In genomic region chr11:112173152-112173551, GRCh38 we compare ENCODE assay signal across 2 cellular contexts.
TF ChIP-seq lines count a peak whose summit lies in the region.

No MANE protein-coding gene starts in this region.

TF ChIP-seq in A549, 52 proteins besides CTCF, POLR2A, EP300 and RAD21:
- TF ChIP-seq CEBPB (IDR thresholded peaks at IDR 0.05): peak in 1 of 2 experiments; percentile 42; a peak in 1 of 4 replicates
- TF ChIP-seq GATA3 (IDR thresholded peaks at IDR 0.05; ENCODE audit: borderline replicate concordance): no peak

TF ChIP-seq in K562, 482 proteins besides CTCF, POLR2A, EP300 and RAD21:
- TF ChIP-seq KLF13 (tag; IDR thresholded peaks at IDR 0.05; ENCODE audit: borderline replicate concordance, low read depth) (no peak), TRIM24 (IDR thresholded peaks at IDR 0.05) (no peak), ZBTB7A (IDR thresholded peaks at IDR 0.05; ENCODE audit: borderline replicate concordance, control insufficient read depth, low read depth, low read length) (no peak), PKNOX1 (IDR thresholded peaks at IDR 0.05) (0 out of 2 replicates have a peak, but pooled peaks have one; percentile 9), CEBPG (CRISPR knock-in tag; IDR thresholded peaks at IDR 0.05) (0 out of 2 replicates have a peak, but pooled peaks have one; percentile 37), CEBPG (tag; conservative IDR thresholded peaks at IDR 0.05 in 1 of 2, IDR thresholded peaks at IDR 0.05 in 1 of 2) (peak in 1 of 2 experiments; percentile 73; a peak in 2 of 4 replicates), BRF2 (IDR thresholded peaks at IDR 0.05; ENCODE audit: borderline replicate concordance, insufficient read depth, insufficient read length) (no peak), CEBPB (tag; IDR thresholded peaks at IDR 0.05) (peak; percentile 78), SMARCC2 (IDR thresholded peaks at IDR 0.05; ENCODE audit: low read depth) (no peak), RBFOX2 (IDR thresholded peaks at IDR 0.05; ENCODE audit: low read depth, low read length) (no peak), PURB (CRISPR knock-in tag; IDR thresholded peaks at IDR 0.05; ENCODE audit: low read depth) (no peak), KAT2B (IDR thresholded peaks at IDR 0.05; ENCODE audit: low read depth, low read length) (no peak), ZNF764 (CRISPR knock-in tag; IDR thresholded peaks at IDR 0.05; ENCODE audit: low read depth) (no peak), ARID2 (IDR thresholded peaks at IDR 0.05) (no peak)
- TF ChIP-seq, protein P1, sequence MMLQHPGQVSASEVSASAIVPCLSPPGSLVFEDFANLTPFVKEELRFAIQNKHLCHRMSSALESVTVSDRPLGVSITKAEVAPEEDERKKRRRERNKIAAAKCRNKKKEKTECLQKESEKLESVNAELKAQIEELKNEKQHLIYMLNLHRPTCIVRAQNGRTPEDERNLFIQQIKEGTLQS (IDR thresholded peaks at IDR 0.05): peak; percentile 83
- TF ChIP-seq, protein P1 (CRISPR knock-in tag; conservative IDR thresholded peaks at IDR 0.05): no peak
